Comparison of ENCODE assay signal across 8 cellular contexts in genomic region chr4:169611991-169612868, GRCh38. TPM values are rescaled to one million over a fixed set of nuclear protein-coding genes. Genes with fewer than 3 reads are reported as not detected.
A peak's percentile ranks its signal among the peaks of the same experiment; 100 is the strongest.
DNase-seq lines count a peak whose midpoint lies in the region; ATAC-seq and TF ChIP-seq lines count a peak whose summit lies in the region.

NEK1 (minus strand) TSS chr4:169612583; CDS start chr4:169602630, 9,953 bp downstream.

- TSS peak; percentile 75 for BruUV-seq in PC-3 (replicated peaks; lab: Mats Ljungman, UMichigan)

- H3K36me3 ChIP-seq in PC-3 (ENCODE audit: low read depth, low read length) (no peaks in the 10 kb centered on the region), esophagus (ENCODE audit: control insufficient read depth in 2 of 2, insufficient read depth in 2 of 2, low read length in 1 of 2) (no peaks in the 10 kb centered on the region), mucosa of stomach (ENCODE audit: control insufficient read depth, insufficient read depth, low read length) (no peaks in the 10 kb centered on the region)

- H3K9ac ChIP-seq in PC-3 (ENCODE audit: low read length) (peak within 1 kb of the TSS; percentile 91), mucosa of stomach (ENCODE audit: low read length) (peak within 1 kb of the TSS; percentile 87)

- CTCF ChIA-PET in PC-3 (lab: Charles Lee): interaction anchor here (0.5 to 1.1 kb wide), 3 partner anchors 8 to 260 kb away, joined by 3 read pairs; no protein-coding TSS in a partner anchor

- intact Hi-C loops in PC-3 (cut with micrococcal nuclease): loop anchor here (5.0 kb wide), 1 partner anchor 415 kb away; the partner anchor contains the start of gene MFAP3L

- peak within 1 kb of the TSS; percentile 96 for H2AFZ ChIP-seq in PC-3 (ENCODE audit: low read length)

- H3K9me3 ChIP-seq in PC-3 (ENCODE audit: low read length) (no peaks in the 10 kb centered on the region), esophagus (ENCODE audit: control insufficient read depth in 2 of 2, insufficient read depth in 1 of 2, low read depth in 1 of 2, low read length in 1 of 2) (no peaks in the 10 kb centered on the region), mucosa of stomach (ENCODE audit: control insufficient read depth, low read length) (no peaks in the 10 kb centered on the region)

- DNase-seq in DMS114 treated with DMSO at 0.1 percent for 48 hours (lab: John Stamatoyannopoulos, UW; ENCODE audit: unreplicated experiment): peak; percentile 83
- peak; percentile 84 for DNase-seq in Jurkat, Clone E6-1 (ENCODE audit: low read depth, low spot score)
- peak; percentile 83 for DNase-seq in PC-3
- DNase-seq in activated T-cell treated with anti-CD3 and anti-CD28 coated beads for 48 hours (ENCODE audit: low read depth): peak; percentile 84
- DNase-seq in stimulated activated CD8-positive, alpha-beta memory T cell treated with anti-CD3 and anti-CD28 coated beads, Interleukin-7, amount 100 ng/mL, for 1 hour (ENCODE audit: low read depth in 2 of 2): peak; percentile 71 to 75

- POLR2A ChIA-PET in PC-3 (lab: Charles Lee; ENCODE audit: unreplicated experiment): interaction anchor here (0.6 kb wide), 2 partner anchors 145 to 722 kb away, joined by 3 read pairs; no protein-coding TSS in a partner anchor

- H3K4me3 ChIP-seq in Jurkat, Clone E6-1 (ENCODE audit: low read length): peak within 1 kb of the TSS; percentile 87
- H3K4me3 ChIP-seq in PC-3 (ENCODE audit: low read length) (peak within 1 kb of the TSS; percentile 100), esophagus (ENCODE audit: low read depth in 1 of 2, low read length in 2 of 2) (peak within 1 kb of the TSS; percentile 86 to 95), mucosa of stomach (ENCODE audit: low read length) (peak within 1 kb of the TSS; percentile 96)

- 0 to 1% methylated on average over 61 of the region's 61 CpGs for WGBS in esophagus, 2 donors

- ATAC-seq in GM21619 (IDR thresholded peaks at IDR 0.05; ENCODE audit: unreplicated experiment): peak; percentile 92
- peak; percentile 91 for ATAC-seq in PC-3

- H3K4me1 ChIP-seq in PC-3 (ENCODE audit: insufficient read depth, low read length) (peaks cover 12% of the 10 kb centered on the region), esophagus (ENCODE audit: control insufficient read depth in 2 of 2, insufficient read depth in 2 of 2, low read length in 1 of 2) (no peaks in the 10 kb centered on the region), mucosa of stomach (ENCODE audit: control insufficient read depth, insufficient read depth, low read length) (peaks cover 7% of the 10 kb centered on the region)

- TF ChIP-seq CTCF in PC-3 (conservative IDR thresholded peaks at IDR 0.05; ENCODE audit: low read depth, low read length): no peak

- peak within 1 kb of the TSS; percentile 77 for H3K27ac ChIP-seq in PC-3 (ENCODE audit: low read length)
- peak within 1 kb of the TSS; percentile 99 for H3K27ac ChIP-seq in esophagus (ENCODE audit: low read depth in 2 of 2, low read length in 1 of 2)

- H3K79me2 ChIP-seq in PC-3 (ENCODE audit: low read length): peaks cover 34% of the 10 kb centered on the region

- H4K20me1 ChIP-seq in PC-3 (ENCODE audit: low read length): no peaks in the 10 kb centered on the region

- no peaks in the 10 kb centered on the region for H3K9me2 ChIP-seq in PC-3 (replicated peaks; ENCODE audit: low read length)

- H3K4me2 ChIP-seq in PC-3 (ENCODE audit: low read length): peak within 1 kb of the TSS; percentile 95

- no peaks in the 10 kb centered on the region for H3F3A ChIP-seq in PC-3 (ENCODE audit: low read length, unreplicated experiment)

- no peaks in the 10 kb centered on the region for H3K27me3 ChIP-seq in PC-3 (ENCODE audit: low read length)
- no peaks in the 10 kb centered on the region for H3K27me3 ChIP-seq in esophagus (ENCODE audit: control insufficient read depth in 1 of 2, insufficient read depth in 2 of 2, low read length in 2 of 2)
- H3K27me3 ChIP-seq in mucosa of stomach (ENCODE audit: control insufficient read depth, insufficient read depth, low read length): no peaks in the 10 kb centered on the region

RNA-seq across cellular contexts. Expression of gene NEK1, which starts in this region (rescaled TPM):
- 10.8 TPM for polyA plus RNA-seq in Jurkat, Clone E6-1 (2012; ENCODE audit: insufficient read depth, insufficient read length)
- total RNA-seq in PC-3 (2014; rRNA removed): 3.6 and 4.3 TPM in 2 replicates
- 1 to 10 TPM; 2.5 to 2.9 TPM for polyA plus RNA-seq in esophagus

Comparison
In these comparisons a context has a peak if more than half of its experiments do, and no peak if none do; other contexts are left out.
1. Peak in every context shown above with its lines: DNase-seq, ATAC-seq, H3K4me3 ChIP-seq and H3K27ac ChIP-seq.